ENCODE assay signal across 23 cellular contexts in the genomic region with DNA sequence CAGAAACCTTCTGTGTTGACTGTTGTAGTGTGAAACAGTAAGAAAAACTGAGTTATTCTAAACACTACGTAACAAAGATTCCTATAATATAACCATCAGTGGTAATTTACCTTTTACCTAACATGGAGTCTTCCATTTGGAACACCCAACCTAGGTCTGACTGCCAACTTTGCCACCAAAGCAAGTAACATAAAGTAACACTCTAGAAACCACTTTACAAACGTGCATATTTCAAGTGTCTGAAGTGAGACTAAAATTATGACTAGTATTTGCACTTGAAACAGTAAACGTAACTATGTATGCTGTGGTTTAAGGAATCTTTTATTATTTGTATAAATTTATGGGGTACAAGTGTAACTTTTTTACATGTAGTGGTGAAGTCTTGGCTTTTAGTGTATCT.
"Had no signal": no experiment of that assay in that cellular context is flagged by ENCODE, and none has a peak within 500 bp of the region (broad histone marks: within the 10 kb centered on the region; RNA-seq: fewer than 3 reads in every experiment).

No MANE protein-coding gene starts in this region.

- H3K9me3 ChIP-seq: body of pancreas, sigmoid colon, SK-N-SH, transverse colon had no signal

- H3K4me1 ChIP-seq: body of pancreas had no signal

- H3K27me3 ChIP-seq: body of pancreas, cardiac muscle cell, sigmoid colon, transverse colon had no signal

- H3K27ac Mint-ChIP-seq: natural killer cell; progenitor cell of endocrine pancreas; stimulated activated naive B cell treated with anti-CD40 and anti-IgM and Interleukin-4, amounts not matched to agents 10 μg/mL and 1 μg/mL and 100 μg/mL, for 72 hours; T-helper 2 cell treated with Interferon-gamma antibody and Interleukin-4, amounts not matched to agents 5 μg/mL and 100 μg/mL, for 36 hours had no signal

- ATAC-seq: body of pancreas; natural killer cell; stimulated activated naive B cell treated with anti-CD40 and anti-IgM and Interleukin-4, amounts not matched to agents 10 μg/mL and 1 μg/mL and 100 μg/mL, for 72 hours had no signal

- H3K9me3 Mint-ChIP-seq: natural killer cell; T-helper 2 cell treated with Interferon-gamma antibody and Interleukin-4, amounts not matched to agents 5 μg/mL and 100 μg/mL, for 36 hours had no signal

- DNase-seq: activated CD4-positive, alpha-beta T cell treated with anti-CD3 and anti-CD28 coated beads, Interleukin-2, amount 50 U/mL, for 48 hours; activated CD4-positive, CD25-positive, alpha-beta regulatory T cell treated with anti-CD3 and anti-CD28 coated beads, Interleukin-2, amount 50 U/mL, for 72 hours; activated T-cell treated with anti-CD3 and anti-CD28 coated beads, Interleukin-2, amount 50 U/mL, for 1 hour; anterior cingulate cortex; body of pancreas; cortex of kidney; erythroblast; foreskin fibroblast; kidney; natural killer cell; retina; sigmoid colon; SK-N-SH; stimulated activated CD4-positive, alpha-beta T cell treated with anti-CD3 and anti-CD28 coated beads, Interleukin-15, amount 100 ng/mL, for 24 hours; stimulated activated CD8-positive, alpha-beta memory T cell treated with anti-CD3 and anti-CD28 coated beads, Interleukin-4, amount 100 ng/mL, for 48 hours; stimulated activated naive B cell treated with anti-CD40 and anti-IgM and Interleukin-4, amounts not matched to agents 10 μg/mL and 1 μg/mL and 100 μg/mL, for 72 hours; transverse colon had no signal

- H3K27me3 Mint-ChIP-seq: progenitor cell of endocrine pancreas; stimulated activated naive B cell treated with anti-CD40 and anti-IgM and Interleukin-4, amounts not matched to agents 10 μg/mL and 1 μg/mL and 100 μg/mL, for 72 hours had no signal

- H3K4me3 ChIP-seq: body of pancreas, cardiac muscle cell, lung, sigmoid colon, smooth muscle cell, transverse colon had no signal

- H3K4me3 Mint-ChIP-seq: natural killer cell; stimulated activated naive B cell treated with anti-CD40 and anti-IgM and Interleukin-4, amounts not matched to agents 10 μg/mL and 1 μg/mL and 100 μg/mL, for 72 hours; T-helper 2 cell treated with Interferon-gamma antibody and Interleukin-4, amounts not matched to agents 5 μg/mL and 100 μg/mL, for 36 hours had no signal

- H3K4me1 Mint-ChIP-seq: natural killer cell had no signal

- H3K27ac ChIP-seq: body of pancreas, cardiac muscle cell, sigmoid colon, transverse colon, VCaP had no signal
